1 cellular context compared by ENCODE assay signal in genomic region chr7:92602352-92603088, GRCh38.
TF ChIP-seq lines count a peak whose summit lies in the region.

No MANE protein-coding gene starts in this region.

TF ChIP-seq in GM23338, 12 proteins besides CTCF, POLR2A, EP300 and RAD21:
- TF ChIP-seq CREB1 (CRISPR knock-in tag; IDR thresholded peaks at IDR 0.05; ENCODE audit: low read depth) (no peak), NANOG (IDR thresholded peaks at IDR 0.05; ENCODE audit: borderline replicate concordance) (no peak), EZH2 (IDR thresholded peaks at IDR 0.05; ENCODE audit: low read depth, unreplicated experiment) (no peak), ZNF114 (CRISPR knock-in tag; IDR thresholded peaks at IDR 0.05) (no peak)
- TF ChIP-seq, protein P1, sequence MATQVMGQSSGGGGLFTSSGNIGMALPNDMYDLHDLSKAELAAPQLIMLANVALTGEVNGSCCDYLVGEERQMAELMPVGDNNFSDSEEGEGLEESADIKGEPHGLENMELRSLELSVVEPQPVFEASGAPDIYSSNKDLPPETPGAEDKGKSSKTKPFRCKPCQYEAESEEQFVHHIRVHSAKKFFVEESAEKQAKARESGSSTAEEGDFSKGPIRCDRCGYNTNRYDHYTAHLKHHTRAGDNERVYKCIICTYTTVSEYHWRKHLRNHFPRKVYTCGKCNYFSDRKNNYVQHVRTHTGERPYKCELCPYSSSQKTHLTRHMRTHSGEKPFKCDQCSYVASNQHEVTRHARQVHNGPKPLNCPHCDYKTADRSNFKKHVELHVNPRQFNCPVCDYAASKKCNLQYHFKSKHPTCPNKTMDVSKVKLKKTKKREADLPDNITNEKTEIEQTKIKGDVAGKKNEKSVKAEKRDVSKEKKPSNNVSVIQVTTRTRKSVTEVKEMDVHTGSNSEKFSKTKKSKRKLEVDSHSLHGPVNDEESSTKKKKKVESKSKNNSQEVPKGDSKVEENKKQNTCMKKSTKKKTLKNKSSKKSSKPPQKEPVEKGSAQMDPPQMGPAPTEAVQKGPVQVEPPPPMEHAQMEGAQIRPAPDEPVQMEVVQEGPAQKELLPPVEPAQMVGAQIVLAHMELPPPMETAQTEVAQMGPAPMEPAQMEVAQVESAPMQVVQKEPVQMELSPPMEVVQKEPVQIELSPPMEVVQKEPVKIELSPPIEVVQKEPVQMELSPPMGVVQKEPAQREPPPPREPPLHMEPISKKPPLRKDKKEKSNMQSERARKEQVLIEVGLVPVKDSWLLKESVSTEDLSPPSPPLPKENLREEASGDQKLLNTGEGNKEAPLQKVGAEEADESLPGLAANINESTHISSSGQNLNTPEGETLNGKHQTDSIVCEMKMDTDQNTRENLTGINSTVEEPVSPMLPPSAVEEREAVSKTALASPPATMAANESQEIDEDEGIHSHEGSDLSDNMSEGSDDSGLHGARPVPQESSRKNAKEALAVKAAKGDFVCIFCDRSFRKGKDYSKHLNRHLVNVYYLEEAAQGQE (IDR thresholded peaks at IDR 0.05; ENCODE audit: unreplicated experiment) = no peak
